Comparison of ENCODE assay signal across 16 cellular contexts in the genomic region with DNA sequence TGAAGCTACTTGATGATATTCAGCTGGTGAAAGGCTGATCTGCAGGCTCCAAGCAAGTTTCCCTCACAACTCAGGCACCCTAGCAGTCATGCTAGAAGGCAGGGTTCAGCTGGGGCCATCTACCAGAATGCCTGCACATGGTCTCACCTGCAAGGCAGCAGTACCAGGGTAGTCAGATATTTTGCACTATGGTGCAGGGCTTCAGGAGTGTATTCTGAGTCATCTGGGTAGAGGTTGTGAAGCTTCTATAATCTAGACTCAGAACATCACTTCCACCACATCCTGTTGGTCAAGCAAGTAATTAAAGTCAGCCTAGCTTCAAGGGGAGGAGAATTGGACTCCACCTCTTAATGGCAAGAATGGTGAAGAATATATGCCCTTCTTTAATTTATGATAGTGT.
DNase-seq lines count a peak whose midpoint lies in the region; ATAC-seq lines count a peak whose summit lies in the region.
"Had no signal": no experiment of that assay in that cellular context is flagged by ENCODE, and none has a peak within 500 bp of the region (broad histone marks: within the 10 kb centered on the region; RNA-seq: fewer than 3 reads in every experiment).

No MANE protein-coding gene starts in this region.

- no peak overlapping the region for H3K27ac Mint-ChIP-seq in effector memory CD8-positive, alpha-beta T cell
- H3K27ac Mint-ChIP-seq: stimulated activated effector memory CD8-positive, alpha-beta T cell treated with anti-CD3 and anti-CD28 coated beads, Interleukin-12 subunit alpha, Interleukin-12 subunit beta, amount 100 ng/mL, for 72 hours had no signal

- no peak overlapping the region for H3K4me3 Mint-ChIP-seq in effector memory CD8-positive, alpha-beta T cell
- H3K4me3 Mint-ChIP-seq: stimulated activated effector memory CD8-positive, alpha-beta T cell treated with anti-CD3 and anti-CD28 coated beads, Interleukin-12 subunit alpha, Interleukin-12 subunit beta, amount 100 ng/mL, for 72 hours had no signal

- no peaks in the 10 kb centered on the region for H3K9me3 Mint-ChIP-seq in effector memory CD8-positive, alpha-beta T cell
- H3K9me3 Mint-ChIP-seq: stimulated activated effector memory CD8-positive, alpha-beta T cell treated with anti-CD3 and anti-CD28 coated beads, Interleukin-12 subunit alpha, Interleukin-12 subunit beta, amount 100 ng/mL, for 72 hours had no signal

- ATAC-seq in GM19025 (IDR thresholded peaks at IDR 0.05; ENCODE audit: low read depth, unreplicated experiment) (peak; percentile 92), GM21717 (IDR thresholded peaks at IDR 0.05; ENCODE audit: unreplicated experiment) (peak; percentile 72), HG03108 (IDR thresholded peaks at IDR 0.05; ENCODE audit: unreplicated experiment) (peak; percentile 97)
- ATAC-seq in effector memory CD8-positive, alpha-beta T cell (replicated peaks), result no peak
- ATAC-seq: gastroesophageal sphincter; left lobe of liver; stimulated activated effector memory CD8-positive, alpha-beta T cell treated with anti-CD3 and anti-CD28 coated beads, Interleukin-12 subunit alpha, Interleukin-12 subunit beta, amount 100 ng/mL, for 72 hours had no signal

- DNase-seq in renal cortical epithelial cell (ENCODE audit: low read depth) (peak; percentile 39), HT-29 (ENCODE audit: low spot score) (no peak), NCI-H1417 treated with DMSO at 0.1 percent for 48 hours (lab: John Stamatoyannopoulos, UW) (no peak)
- DNase-seq in effector memory CD8-positive, alpha-beta T cell, result no peak
- DNase-seq: activated T-cell treated with anti-CD3 and anti-CD28 coated beads for 4 hours, COR-L47, NCI-H1105 treated with DMSO at 0.1 percent for 48 hours, NCI-H526 treated with DMSO at 0.1 percent for 48 hours, SHP77 treated with DMSO at 0.1 percent for 48 hours, WERI-Rb-1 had no signal

- no peaks in the 10 kb centered on the region for H3K4me1 Mint-ChIP-seq in effector memory CD8-positive, alpha-beta T cell (ENCODE audit: low read depth in 2 of 2)
- H3K4me1 Mint-ChIP-seq: stimulated activated effector memory CD8-positive, alpha-beta T cell treated with anti-CD3 and anti-CD28 coated beads, Interleukin-12 subunit alpha, Interleukin-12 subunit beta, amount 100 ng/mL, for 72 hours had no signal

- peaks cover 4 to 17% of the 10 kb centered on the region in 2 donors for H3K27me3 Mint-ChIP-seq in effector memory CD8-positive, alpha-beta T cell

- H3K36me3 Mint-ChIP-seq in effector memory CD8-positive, alpha-beta T cell (ENCODE audit: insufficient read depth), result no peaks in the 10 kb centered on the region
- H3K36me3 Mint-ChIP-seq: stimulated activated effector memory CD8-positive, alpha-beta T cell treated with anti-CD3 and anti-CD28 coated beads, Interleukin-12 subunit alpha, Interleukin-12 subunit beta, amount 100 ng/mL, for 72 hours had no signal
